Comparison of ENCODE assay signal across 24 cellular contexts in the genomic region with DNA sequence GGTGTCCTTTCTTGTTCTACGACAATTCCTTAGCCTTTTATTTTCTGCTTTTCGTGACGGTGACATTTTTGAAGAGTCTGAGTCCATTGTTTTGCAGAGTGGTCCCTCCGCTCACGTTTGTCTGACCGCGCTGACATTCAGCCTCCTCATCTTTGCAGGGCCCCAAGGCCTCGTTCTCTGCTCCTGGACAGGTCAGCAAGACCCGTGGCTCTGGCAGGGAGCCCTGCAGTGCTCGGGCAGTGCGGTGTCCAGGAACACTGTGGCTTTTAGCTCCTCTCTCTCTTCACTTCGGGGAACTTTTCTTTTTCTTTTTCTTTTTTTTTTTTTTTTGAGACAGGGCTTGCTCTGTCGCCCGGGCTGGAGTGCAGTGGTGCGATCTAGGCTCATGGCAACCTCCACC.
DNase-seq lines count a peak whose midpoint lies in the region; ATAC-seq, FAIRE-seq and TF ChIP-seq lines count a peak whose summit lies in the region.
"Had no signal": no experiment of that assay in that cellular context is flagged by ENCODE, and none has a peak within 500 bp of the region (broad histone marks: within the 10 kb centered on the region; RNA-seq: fewer than 3 reads in every experiment).

No MANE protein-coding gene starts in this region.

- peaks cover 27% of the 10 kb centered on the region for H3K36me3 Mint-ChIP-seq in activated naive CD4-positive, alpha-beta T cell treated with anti-CD3 and anti-CD28 coated beads, Interleukin-2, amount 10 ng/mL, durations not matched to agents 7 days and 5 days

- H3K36me3 ChIP-seq in spleen, result no peaks in the 10 kb centered on the region
- H3K36me3 ChIP-seq: MG63 had no signal

- no peak overlapping the region for H3K27ac ChIP-seq in spleen
- H3K27ac ChIP-seq: 22Rv1 had no signal

- H3K9me3 ChIP-seq in spleen, result peaks cover 0 to 7% (median 3%) of the 10 kb centered on the region in 8 donors
- H3K9me3 ChIP-seq: MG63 had no signal

- no peak for ATAC-seq in left lobe of liver
- ATAC-seq: Panc1 had no signal

- no peak overlapping the region for H3K4me3 Mint-ChIP-seq in activated naive CD4-positive, alpha-beta T cell treated with anti-CD3 and anti-CD28 coated beads, Interleukin-2, amount 10 ng/mL, durations not matched to agents 7 days and 5 days

- CTCF ChIA-PET in activated naive CD4-positive, alpha-beta T cell treated with anti-CD3 and anti-CD28 coated beads, Interleukin-2, amount 10 ng/mL, durations not matched to agents 7 days and 5 days (lab: Charles Lee), result no interaction called here

- peaks cover 0 to 9% (median 0%) of the 10 kb centered on the region in 7 donors for H3K27me3 ChIP-seq in spleen (replicated peaks in 1 of 7)
- H3K27me3 ChIP-seq: MG63 had no signal

- H3K27ac Mint-ChIP-seq in activated naive CD4-positive, alpha-beta T cell treated with anti-CD3 and anti-CD28 coated beads, Interleukin-2, amount 10 ng/mL, durations not matched to agents 7 days and 5 days, result peak overlapping the region; percentile 88
- H3K27ac Mint-ChIP-seq: IgD-negative memory B cell had no signal

- TF ChIP-seq POLR2A in spleen (IDR thresholded peaks at IDR 0.05), result no peak

- intact Hi-C loops in spleen (cut with DNase I; ENCODE audit: low total_unique reads), result no loop called here

- no peak for FAIRE-seq in urothelium cell line (lab: Jason Lieb, UNC)

- peaks cover 43% of the 10 kb centered on the region for H3K4me1 Mint-ChIP-seq in activated naive CD4-positive, alpha-beta T cell treated with anti-CD3 and anti-CD28 coated beads, Interleukin-2, amount 10 ng/mL, durations not matched to agents 7 days and 5 days

- WGBS in spleen, 5 donors, result 78 to 85% (median 80%) methylated on average over 12 to 15 of the region's 15 CpGs

- H3K4me1 ChIP-seq in spleen, result peaks cover 0 to 6% (median 0%) of the 10 kb centered on the region in 6 donors

- H3K4me3 ChIP-seq in spleen, result no peak overlapping the region
- H3K4me3 ChIP-seq: MG63 had no signal

- DNase-seq in activated CD4-positive, CD25-positive, alpha-beta regulatory T cell treated with anti-CD3 and anti-CD28 coated beads, Interleukin-2, amount 50 U/mL, for 72 hours, result peak; percentile 9
- DNase-seq in activated CD4-positive, CD25-positive, alpha-beta regulatory T cell (lab: John Stamatoyannopoulos, UW), result no peak
- DNase-seq in activated naive CD4-positive, alpha-beta T cell treated with anti-CD3 and anti-CD28 coated beads, Interleukin-2, amount 10 ng/mL, durations not matched to agents 7 days and 5 days, result no peak
- DNase-seq in activated naive CD4-positive, alpha-beta T cell (lab: John Stamatoyannopoulos, UW), result no peak
- peak; percentile 35 for DNase-seq in left lobe of liver (ENCODE audit: low spot score)
- peak; percentile 59 for DNase-seq in spleen
- DNase-seq in UCSD-AML1 (lab: John Stamatoyannopoulos, UW; ENCODE audit: unreplicated experiment), result no peak
- no peak for DNase-seq in urothelium cell line (ENCODE audit: low spot score)
- DNase-seq: AML-193, COR-L47, DMS 273 treated with DMSO at 0.1 percent for 48 hours, DND-41, H7, Kasumi-1, MG63, NCI-H1048, NCI-H1436, NCI-H2029 treated with DMSO at 0.1 percent for 48 hours, NCI-H2171 treated with DMSO at 0.1 percent for 48 hours, NCI-H446, NCI-H526 treated with DMSO at 0.1 percent for 48 hours had no signal

- no peak for TF ChIP-seq CTCF in spleen (IDR thresholded peaks at IDR 0.05 in 8 of 11, conservative IDR thresholded peaks at IDR 0.05 in 3 of 11)

- H3K9me3 Mint-ChIP-seq in activated naive CD4-positive, alpha-beta T cell treated with anti-CD3 and anti-CD28 coated beads, Interleukin-2, amount 10 ng/mL, durations not matched to agents 7 days and 5 days, result peaks cover 25% of the 10 kb centered on the region

- peaks cover 6% of the 10 kb centered on the region for H3K27me3 Mint-ChIP-seq in activated naive CD4-positive, alpha-beta T cell treated with anti-CD3 and anti-CD28 coated beads, Interleukin-2, amount 10 ng/mL, durations not matched to agents 7 days and 5 days

Comparison
In these comparisons a context has a peak if more than half of its experiments do, and no peak if none do; other contexts are left out.
1. DNase-seq: peak in activated CD4-positive, CD25-positive, alpha-beta regulatory T cell treated with anti-CD3 and anti-CD28 coated beads, Interleukin-2, amount 50 U/mL, for 72 hours (single experiment), left lobe of liver (single experiment) and spleen (single experiment); none in activated CD4-positive, CD25-positive, alpha-beta regulatory T cell (0 of 4), activated naive CD4-positive, alpha-beta T cell treated with anti-CD3 and anti-CD28 coated beads, Interleukin-2, amount 10 ng/mL, durations not matched to agents 7 days and 5 days (single experiment), activated naive CD4-positive, alpha-beta T cell (0 of 4), UCSD-AML1 (single experiment) and urothelium cell line (single experiment).